ENCODE assay signal across 9 cellular contexts in genomic region chr3:197737749-197738462, GRCh38. TPM values are rescaled to one million over a fixed set of nuclear protein-coding genes. Genes with fewer than 3 reads are reported as not detected.
A peak's percentile ranks its signal among the peaks of the same experiment; 100 is the strongest.
DNase-seq lines count a peak whose midpoint lies in the region; ATAC-seq and TF ChIP-seq lines count a peak whose summit lies in the region.
"Had no signal": no experiment of that assay in that cellular context is flagged by ENCODE, and none has a peak within 500 bp of the region (broad histone marks: within the 10 kb centered on the region; RNA-seq: fewer than 3 reads in every experiment).

No MANE protein-coding gene starts in this region.

- TF ChIP-seq POLR2A in prostate gland (IDR thresholded peaks at IDR 0.05) = no peak

- WGBS in prostate gland = 72% methylated on average over 11 of the region's 11 CpGs

- H4K20me1 ChIP-seq in OCI-LY1 (ENCODE audit: insufficient read depth, low read length) = no peaks in the 10 kb centered on the region

- H3K36me3 ChIP-seq in GM06990 (ENCODE audit: control insufficient read depth, insufficient read depth, low read length) = no peaks in the 10 kb centered on the region
- H3K36me3 ChIP-seq in OCI-LY1 (ENCODE audit: insufficient read depth, low read length) = peaks cover 13% of the 10 kb centered on the region; the same call in 1 of the 2 replicates
- no peaks in the 10 kb centered on the region for H3K36me3 ChIP-seq in prostate gland
- H3K36me3 ChIP-seq: ovary had no signal

- DNase-seq in GM06990 (ENCODE audit: extremely low read depth, insufficient read length) = no peak
- no peak for DNase-seq in epithelial cell of esophagus (ENCODE audit: low read depth)
- no peak for DNase-seq in prostate gland (ENCODE audit: low spot score)
- no peak for DNase-seq in stimulated activated CD4-positive, alpha-beta T cell treated with anti-CD3 and anti-CD28 coated beads, Interleukin-2, amount 100 ng/mL, for 24 hours
- no peak for DNase-seq in NCI-H2227 treated with DMSO at 0.1 percent for 48 hours (lab: John Stamatoyannopoulos, UW)
- DNase-seq: ovary had no signal

- peaks cover 44% of the 10 kb centered on the region for H3K4me1 ChIP-seq in OCI-LY1 (ENCODE audit: insufficient read depth, low read length, severe bottlenecking)
- H3K4me1 ChIP-seq in prostate gland (replicated peaks) = no peaks in the 10 kb centered on the region

- TF ChIP-seq CTCF in GM06990 (IDR thresholded peaks at IDR 0.05; ENCODE audit: insufficient read depth, low read length, poor library complexity, severe bottlenecking) (no peak), OCI-LY1 (IDR thresholded peaks at IDR 0.05; ENCODE audit: low read length) (no peak), epithelial cell of esophagus (IDR thresholded peaks at IDR 0.05; ENCODE audit: insufficient read depth, low read depth, low read length, missing control alignments) (no peak), prostate gland (IDR thresholded peaks at IDR 0.05) (no peak)

- peak overlapping the region; percentile 97 for H3K4me2 ChIP-seq in OCI-LY1 (ENCODE audit: low read length)

- H3K27ac ChIP-seq in OCI-LY1 (ENCODE audit: low read depth, low read length, poor library complexity, severe bottlenecking) = peak overlapping the region; percentile 86
- H3K27ac ChIP-seq in prostate gland = peak overlapping the region in 1 of 2 donors; percentile 84

- H3K9ac ChIP-seq in OCI-LY1 (ENCODE audit: low read length) = peak overlapping the region; percentile 88

- peaks cover 20% of the 10 kb centered on the region for H3K79me2 ChIP-seq in OCI-LY1 (ENCODE audit: insufficient read depth, low read length)

- ATAC-seq in GM18909 (IDR thresholded peaks at IDR 0.05; ENCODE audit: poor library complexity, unreplicated experiment) (no peak), HG02870 (IDR thresholded peaks at IDR 0.05; ENCODE audit: unreplicated experiment) (no peak)

- intact Hi-C loops in prostate gland (cut with DNase I) = no loop called here

- H3K27me3 ChIP-seq in GM06990 (replicated peaks; ENCODE audit: control insufficient read depth, insufficient read depth, low read length) (no peaks in the 10 kb centered on the region), OCI-LY1 (ENCODE audit: insufficient read depth, low read length) (no peaks in the 10 kb centered on the region), prostate gland (replicated peaks; ENCODE audit: insufficient read depth) (no peaks in the 10 kb centered on the region)
- H3K27me3 ChIP-seq: ovary had no signal

- peaks cover 12% of the 10 kb centered on the region; the same call in 1 of the 2 replicates for H3F3A ChIP-seq in OCI-LY1 (ENCODE audit: insufficient read depth, low read length)

- H2AFZ ChIP-seq in OCI-LY1 (ENCODE audit: low read length) = no peak overlapping the region

- H3K4me3 ChIP-seq in GM06990 (replicated peaks; ENCODE audit: low read depth, low read length) = peak overlapping the region; percentile 80
- H3K4me3 ChIP-seq in OCI-LY1 (ENCODE audit: low read depth, low read length, poor library complexity, severe bottlenecking) = peak overlapping the region; percentile 97
- peak overlapping the region; percentile 73 for H3K4me3 ChIP-seq in epithelial cell of esophagus (ENCODE audit: low read length)
- H3K4me3 ChIP-seq in prostate gland = peak overlapping the region; percentile 94 to 95

- no peaks in the 10 kb centered on the region for H3K9me2 ChIP-seq in OCI-LY1 (ENCODE audit: low read depth, low read length)

- H3K9me3 ChIP-seq in OCI-LY1 (ENCODE audit: low read length) (no peaks in the 10 kb centered on the region), prostate gland (no peaks in the 10 kb centered on the region)
- H3K9me3 ChIP-seq: ovary had no signal

RNA-seq across cellular contexts. Expression of gene RUBCN, which starts 1.2 kb away (rescaled TPM):
- 100 to 1,000 TPM in 1 of 2 donors, 10 to 100 TPM in 1; 32.2 to 121 TPM for total RNA-seq in prostate gland

RNA-seq across cellular contexts. Expression of gene FYTTD1, which starts 11.8 kb away (rescaled TPM):
- 10 to 100 TPM; 27.7 to 69.5 TPM for total RNA-seq in prostate gland

RNA-seq across cellular contexts. Expression of gene LRCH3, which starts 53.1 kb away (rescaled TPM):
- 100 to 1,000 TPM in 1 of 2 donors, 10 to 100 TPM in 1; 31.6 to 114 TPM for total RNA-seq in prostate gland
